1 cellular context compared by ENCODE assay signal in the genomic region with DNA sequence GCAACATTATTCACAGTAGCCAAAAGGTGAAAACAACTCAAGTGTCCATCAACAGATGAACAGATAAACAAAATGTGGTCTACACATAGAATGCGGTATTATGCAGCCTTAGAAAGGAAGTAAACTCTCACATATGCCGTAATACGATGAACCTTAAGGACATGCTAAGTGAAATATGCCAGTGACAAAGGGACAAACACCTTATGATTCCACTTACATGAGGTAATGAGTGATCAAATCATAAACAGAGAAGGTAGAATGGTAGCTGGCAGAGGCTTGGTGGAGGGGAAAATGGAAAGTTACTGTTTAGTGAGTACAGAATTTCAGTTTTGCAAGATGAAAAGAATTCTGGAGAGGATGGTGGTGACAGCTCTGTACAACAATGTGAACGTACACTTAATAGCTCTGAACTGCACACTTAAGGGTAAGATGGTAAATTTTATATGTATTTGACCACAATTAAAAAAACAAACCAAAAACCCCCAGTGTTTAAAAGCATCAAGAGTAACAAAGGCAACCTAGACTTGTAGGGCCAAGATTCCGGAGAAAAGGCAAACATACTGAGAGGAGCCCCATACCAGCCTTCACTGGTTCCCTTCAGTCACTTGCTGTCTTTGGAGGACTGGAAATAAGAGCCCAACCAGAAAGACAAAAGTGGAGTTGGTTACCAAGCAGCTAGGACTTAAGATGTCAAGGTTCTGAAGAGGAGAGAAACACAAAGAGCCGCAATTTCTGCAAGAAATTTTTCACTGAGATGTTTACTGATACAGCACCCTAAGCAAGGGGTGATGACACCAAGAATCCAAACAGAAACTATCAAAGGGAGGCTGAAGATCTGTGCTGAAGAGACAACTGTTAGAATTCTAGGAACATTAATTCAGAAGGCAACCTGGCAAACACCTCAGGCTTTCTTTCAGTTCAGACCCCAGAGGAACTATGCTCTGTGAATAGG.
TF ChIP-seq lines count a peak whose summit lies in the region.

No MANE protein-coding gene starts in this region.

TF ChIP-seq in SK-N-SH, 30 proteins besides CTCF, POLR2A, EP300 and RAD21 (continued from another document):
- TF ChIP-seq FOSL2 (IDR thresholded peaks at IDR 0.05; ENCODE audit: borderline replicate concordance, low read depth) (no peak), TCF12 (IDR thresholded peaks at IDR 0.05) (no peak), FOXM1 (IDR thresholded peaks at IDR 0.05; ENCODE audit: low read depth) (no peak), POLR2AphosphoS5 (IDR thresholded peaks at IDR 0.05; ENCODE audit: low read depth, low read length) (no peak), SMC3 (IDR thresholded peaks at IDR 0.05; ENCODE audit: low read depth, low read length) (no peak), ELF1 (IDR thresholded peaks at IDR 0.05) (no peak)
- TF ChIP-seq, protein P1, sequence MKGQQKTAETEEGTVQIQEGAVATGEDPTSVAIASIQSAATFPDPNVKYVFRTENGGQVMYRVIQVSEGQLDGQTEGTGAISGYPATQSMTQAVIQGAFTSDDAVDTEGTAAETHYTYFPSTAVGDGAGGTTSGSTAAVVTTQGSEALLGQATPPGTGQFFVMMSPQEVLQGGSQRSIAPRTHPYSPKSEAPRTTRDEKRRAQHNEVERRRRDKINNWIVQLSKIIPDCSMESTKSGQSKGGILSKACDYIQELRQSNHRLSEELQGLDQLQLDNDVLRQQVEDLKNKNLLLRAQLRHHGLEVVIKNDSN (IDR thresholded peaks at IDR 0.05; ENCODE audit: borderline replicate concordance, low read depth), result no peak
- TF ChIP-seq, protein P2, sequence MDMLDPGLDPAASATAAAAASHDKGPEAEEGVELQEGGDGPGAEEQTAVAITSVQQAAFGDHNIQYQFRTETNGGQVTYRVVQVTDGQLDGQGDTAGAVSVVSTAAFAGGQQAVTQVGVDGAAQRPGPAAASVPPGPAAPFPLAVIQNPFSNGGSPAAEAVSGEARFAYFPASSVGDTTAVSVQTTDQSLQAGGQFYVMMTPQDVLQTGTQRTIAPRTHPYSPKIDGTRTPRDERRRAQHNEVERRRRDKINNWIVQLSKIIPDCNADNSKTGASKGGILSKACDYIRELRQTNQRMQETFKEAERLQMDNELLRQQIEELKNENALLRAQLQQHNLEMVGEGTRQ (IDR thresholded peaks at IDR 0.05; ENCODE audit: borderline replicate concordance, low read depth, low read length), result no peak
